Comparison of ENCODE assay signal across 22 cellular contexts in genomic region chr17:80352216-80352895, GRCh38.
"Had no signal": no experiment of that assay in that cellular context is flagged by ENCODE, and none has a peak within 500 bp of the region (broad histone marks: within the 10 kb centered on the region; RNA-seq: fewer than 3 reads in every experiment).

No MANE protein-coding gene starts in this region.

- H3K27ac ChIP-seq: adrenal gland, ascending aorta, brain microvascular endothelial cell, colonic mucosa, esophagus squamous epithelium, gastrocnemius medialis, ovary, psoas muscle, right atrium auricular region, vagina had no signal

- H3K9me3 ChIP-seq: adrenal gland, ascending aorta, colonic mucosa, esophagus squamous epithelium, gastrocnemius medialis, ovary, psoas muscle, right atrium auricular region, vagina had no signal

- H3K4me1 Mint-ChIP-seq: activated B cell treated with CpG ODN at 0.5 μM for 24 hours, mesothelial cell of epicardium had no signal

- H3K36me3 ChIP-seq: ovary had no signal

- FAIRE-seq: islet of Langerhans had no signal

- H3K4me3 Mint-ChIP-seq: activated B cell treated with CpG ODN at 0.5 μM for 24 hours; activated CD4-positive, alpha-beta memory T cell treated with anti-CD3 and anti-CD28 coated beads for 36 hours; activated CD4-positive, alpha-beta T cell treated with anti-CD3 and anti-CD28 coated beads for 36 hours; mesothelial cell of epicardium; naive thymus-derived CD8-positive, alpha-beta T cell; T-helper 1 cell treated with Interleukin-12 subunit alpha and Interleukin-12 subunit beta and Interleukin-4 antibody, amounts not matched to agents 30 μg/mL and 1 μg/mL, for 36 hours had no signal

- H3K4me3 ChIP-seq: adrenal gland, ascending aorta, colonic mucosa, esophagus squamous epithelium, gastrocnemius medialis, ovary, psoas muscle, right atrium auricular region, vagina had no signal

- H3K4me1 ChIP-seq: adrenal gland, ascending aorta, colonic mucosa, esophagus squamous epithelium, gastrocnemius medialis, psoas muscle, right atrium auricular region, vagina had no signal

- H3K27me3 Mint-ChIP-seq: activated B cell treated with CpG ODN at 0.5 μM for 24 hours; activated CD4-positive, alpha-beta memory T cell treated with anti-CD3 and anti-CD28 coated beads for 36 hours; activated CD4-positive, alpha-beta T cell treated with anti-CD3 and anti-CD28 coated beads for 36 hours; central memory CD8-positive, alpha-beta T cell; naive thymus-derived CD8-positive, alpha-beta T cell had no signal

- H3K27ac Mint-ChIP-seq: activated B cell treated with CpG ODN at 0.5 μM for 24 hours; activated CD4-positive, alpha-beta memory T cell treated with anti-CD3 and anti-CD28 coated beads for 36 hours; activated CD4-positive, alpha-beta T cell treated with anti-CD3 and anti-CD28 coated beads for 36 hours; mesothelial cell of epicardium; T-helper 1 cell treated with Interleukin-12 subunit alpha and Interleukin-12 subunit beta and Interleukin-4 antibody, amounts not matched to agents 30 μg/mL and 1 μg/mL, for 36 hours had no signal

- H3K9me3 Mint-ChIP-seq: activated B cell treated with CpG ODN at 0.5 μM for 24 hours; activated CD4-positive, alpha-beta memory T cell treated with anti-CD3 and anti-CD28 coated beads for 36 hours; central memory CD8-positive, alpha-beta T cell; mesothelial cell of epicardium; naive thymus-derived CD8-positive, alpha-beta T cell; T-helper 1 cell treated with Interleukin-12 subunit alpha and Interleukin-12 subunit beta and Interleukin-4 antibody, amounts not matched to agents 30 μg/mL and 1 μg/mL, for 36 hours had no signal

- DNase-seq: activated B cell treated with CpG ODN at 0.5 μM for 24 hours; activated CD4-positive, alpha-beta memory T cell treated with anti-CD3 and anti-CD28 coated beads for 36 hours; activated CD4-positive, alpha-beta T cell treated with anti-CD3 and anti-CD28 coated beads for 36 hours; activated naive CD4-positive, alpha-beta T cell treated with Interleukin-2 at 50 U/mL for 16 hours; adrenal gland; brain microvascular endothelial cell; colonic mucosa; esophagus squamous epithelium; gastrocnemius medialis; left ventricle myocardium superior; mammary epithelial cell; naive thymus-derived CD8-positive, alpha-beta T cell; stimulated activated CD4-positive, alpha-beta T cell treated with anti-CD3 and anti-CD28 coated beads, Interleukin-1b, Interleukin-23, amount 100 ng/mL, for 48 hours had no signal

- H3K27me3 ChIP-seq: adrenal gland, ascending aorta, brain microvascular endothelial cell, colonic mucosa, esophagus squamous epithelium, gastrocnemius medialis, ovary, right atrium auricular region, vagina had no signal

- ATAC-seq: activated CD4-positive, alpha-beta T cell treated with anti-CD3 and anti-CD28 coated beads for 36 hours; gastrocnemius medialis; left ventricle myocardium superior; naive thymus-derived CD8-positive, alpha-beta T cell; psoas muscle had no signal
